Comparison of ENCODE assay signal across 15 cellular contexts in genomic region chr1:218711884-218712674, GRCh38.
DNase-seq lines count a peak whose midpoint lies in the region; ATAC-seq, FAIRE-seq and TF ChIP-seq lines count a peak whose summit lies in the region.
"Had no signal": no experiment of that assay in that cellular context is flagged by ENCODE, and none has a peak within 500 bp of the region (broad histone marks: within the 10 kb centered on the region; RNA-seq: fewer than 3 reads in every experiment).

No MANE protein-coding gene starts in this region.

- WGBS in aorta, 2 donors = 88 to 89% methylated on average over 9 of the region's 9 CpGs
- 78 to 84% (median 81%) methylated on average over 9 of the region's 9 CpGs for WGBS in adrenal gland, 4 donors

- H4K20me1 ChIP-seq in keratinocyte (ENCODE audit: control insufficient read depth, extremely low read depth, insufficient read depth, low read length) = no peaks in the 10 kb centered on the region

- TF ChIP-seq CTCF in left ventricle myocardium inferior (IDR thresholded peaks at IDR 0.05; ENCODE audit: borderline replicate concordance) (no peak), bronchial epithelial cell (IDR thresholded peaks at IDR 0.05; ENCODE audit: insufficient read depth, low read length, severe bottlenecking) (no peak), keratinocyte (optimal IDR thresholded peaks at IDR 0.05 in 1 of 3, IDR thresholded peaks at IDR 0.05 in 1 of 3, conservative IDR thresholded peaks at IDR 0.05 in 1 of 3; ENCODE audit: extremely low read depth in 1 of 3, insufficient read depth in 2 of 3, low read length in 3 of 3) (no peak), adrenal gland (IDR thresholded peaks at IDR 0.05) (no peak)

- dilution Hi-C loops in keratinocyte (cut with MboI; ENCODE audit: extremely low pct_ligation_motif_present, low sequenced_read_pairs) = no loop called here

- H3K27me3 ChIP-seq in left ventricle myocardium inferior (ENCODE audit: low read depth) (no peaks in the 10 kb centered on the region), bronchial epithelial cell (ENCODE audit: control insufficient read depth, insufficient read depth, low read length) (no peaks in the 10 kb centered on the region), keratinocyte (ENCODE audit: control insufficient read depth, extremely low read depth, insufficient read depth, low read length) (no peaks in the 10 kb centered on the region), aorta (ENCODE audit: control insufficient read depth in 1 of 2, insufficient read depth in 2 of 2, low read length in 1 of 2) (no peaks in the 10 kb centered on the region), adrenal gland (no peaks in the 10 kb centered on the region)
- H3K27me3 ChIP-seq: thyroid gland had no signal

- H3K9ac ChIP-seq in keratinocyte (ENCODE audit: control insufficient read depth, extremely low read depth, insufficient read depth, low read length) = no peak overlapping the region

- H3K4me1 ChIP-seq in left ventricle myocardium inferior = no peaks in the 10 kb centered on the region
- H3K4me1 ChIP-seq in keratinocyte (ENCODE audit: control insufficient read depth, extremely low read depth, insufficient read depth, low read length) = peaks cover 39% of the 10 kb centered on the region
- no peaks in the 10 kb centered on the region for H3K4me1 ChIP-seq in aorta (ENCODE audit: control insufficient read depth in 1 of 2, insufficient read depth in 2 of 2, low read length in 2 of 2)
- no peaks in the 10 kb centered on the region for H3K4me1 ChIP-seq in adrenal gland (replicated peaks in 1 of 2)
- H3K4me1 ChIP-seq: thyroid gland had no signal

- no peak overlapping the region for H3K4me2 ChIP-seq in keratinocyte (ENCODE audit: control insufficient read depth, extremely low read depth, insufficient read depth, low read depth, low read length)

- ATAC-seq in Right ventricle myocardium superior (ENCODE audit: poor library complexity) (peak; percentile 87), aorta (ENCODE audit: low FRiP score) (peak; percentile 68)
- ATAC-seq: activated naive CD8-positive, alpha-beta T cell treated with anti-CD3 and anti-CD28 coated beads, Interleukin-2, amount 50 U/mL, for 24 hours had no signal

- no peaks in the 10 kb centered on the region for H3K9me1 ChIP-seq in keratinocyte (ENCODE audit: control insufficient read depth, extremely low read depth, insufficient read depth, low read length)

- H2AFZ ChIP-seq in keratinocyte (ENCODE audit: control insufficient read depth, low read length) = peak overlapping the region; percentile 61

- H3K27ac ChIP-seq in left ventricle myocardium inferior (replicated peaks) (no peak overlapping the region), keratinocyte (ENCODE audit: control insufficient read depth, insufficient read depth, low read length) (peak overlapping the region; percentile 75), aorta (ENCODE audit: low read depth in 1 of 2, low read length in 2 of 2) (no peak overlapping the region), adrenal gland (no peak overlapping the region)
- H3K27ac ChIP-seq: thyroid gland had no signal

- peak; percentile 45 for DNase-seq in Right ventricle myocardium superior
- no peak for DNase-seq in left ventricle myocardium inferior
- peak; percentile 72 for DNase-seq in bronchial epithelial cell (ENCODE audit: low read depth)
- DNase-seq in keratinocyte (ENCODE audit: low read depth, low spot score) = peak; percentile 28
- no peak for DNase-seq in aorta
- DNase-seq in activated T-cell treated with anti-CD3 and anti-CD28 coated beads for 4 hours = no peak
- DNase-seq in OCI-M1 (lab: John Stamatoyannopoulos, UW) = no peak
- no peak for DNase-seq in adrenal gland
- DNase-seq: activated naive CD8-positive, alpha-beta T cell treated with anti-CD3 and anti-CD28 coated beads, Interleukin-2, amount 50 U/mL, for 24 hours; DMS 273 treated with DMSO at 0.1 percent for 48 hours; hypothalamus; KBM-7; NCI-H2081 treated with DMSO at 0.1 percent for 48 hours; T-helper 9 cell; thyroid gland had no signal

- H3K4me3 ChIP-seq in left ventricle myocardium inferior = no peak overlapping the region
- no peak overlapping the region for H3K4me3 ChIP-seq in bronchial epithelial cell (ENCODE audit: low read depth, low read length)
- no peak overlapping the region for H3K4me3 ChIP-seq in keratinocyte (ENCODE audit: control insufficient read depth in 2 of 3, extremely low read depth in 1 of 3, insufficient read depth in 2 of 3, low read depth in 1 of 3, low read length in 3 of 3)
- H3K4me3 ChIP-seq in aorta (ENCODE audit: low read length in 2 of 2) = no peak overlapping the region
- no peak overlapping the region for H3K4me3 ChIP-seq in adrenal gland
- H3K4me3 ChIP-seq: thyroid gland had no signal

- TF ChIP-seq POLR2A in adrenal gland (IDR thresholded peaks at IDR 0.05) = no peak

- no peak for FAIRE-seq in bronchial epithelial cell (lab: Jason Lieb, UNC)
- peak; percentile 88 for FAIRE-seq in keratinocyte (lab: Jason Lieb, UNC)

- H3K79me2 ChIP-seq in keratinocyte (ENCODE audit: control insufficient read depth, insufficient read depth, low read length) = no peaks in the 10 kb centered on the region

- H3K36me3 ChIP-seq in left ventricle myocardium inferior = no peaks in the 10 kb centered on the region
- no peaks in the 10 kb centered on the region for H3K36me3 ChIP-seq in bronchial epithelial cell (ENCODE audit: control insufficient read depth, insufficient read depth, low read length)
- no peaks in the 10 kb centered on the region for H3K36me3 ChIP-seq in keratinocyte (ENCODE audit: control insufficient read depth in 2 of 2, extremely low read depth in 1 of 2, insufficient read depth in 2 of 2, low read length in 2 of 2)
- H3K36me3 ChIP-seq in aorta (ENCODE audit: control insufficient read depth in 1 of 2, insufficient read depth in 2 of 2, low read length in 1 of 2) = no peaks in the 10 kb centered on the region
- H3K36me3 ChIP-seq in adrenal gland (replicated peaks in 1 of 2) = no peaks in the 10 kb centered on the region
- H3K36me3 ChIP-seq: thyroid gland had no signal

- intact Hi-C loops in Right ventricle myocardium superior (cut with DNase I) (no loop called here), left ventricle myocardium inferior (cut with micrococcal nuclease) (no loop called here), aorta (cut with DNase I) (no loop called here), adrenal gland (cut with DNase I) (no loop called here)

- H3K9me3 ChIP-seq in left ventricle myocardium inferior (replicated peaks) (peaks cover 6% of the 10 kb centered on the region), keratinocyte (ENCODE audit: control insufficient read depth, low read depth, low read length) (peaks cover 2% of the 10 kb centered on the region), aorta (ENCODE audit: control insufficient read depth, low read length) (no peaks in the 10 kb centered on the region), adrenal gland (replicated peaks in 1 of 3) (no peaks in the 10 kb centered on the region)
- H3K9me3 ChIP-seq: thyroid gland had no signal

Comparison
In these comparisons a context has a peak if more than half of its experiments do, and no peak if none do; other contexts are left out.
1. DNase-seq: peak in Right ventricle myocardium superior (single experiment), bronchial epithelial cell (single experiment) and keratinocyte (single experiment); none in left ventricle myocardium inferior (single experiment), aorta (0 of 2), activated T-cell treated with anti-CD3 and anti-CD28 coated beads for 4 hours (single experiment), OCI-M1 (single experiment) and adrenal gland (0 of 7).